In the genomic region with DNA sequence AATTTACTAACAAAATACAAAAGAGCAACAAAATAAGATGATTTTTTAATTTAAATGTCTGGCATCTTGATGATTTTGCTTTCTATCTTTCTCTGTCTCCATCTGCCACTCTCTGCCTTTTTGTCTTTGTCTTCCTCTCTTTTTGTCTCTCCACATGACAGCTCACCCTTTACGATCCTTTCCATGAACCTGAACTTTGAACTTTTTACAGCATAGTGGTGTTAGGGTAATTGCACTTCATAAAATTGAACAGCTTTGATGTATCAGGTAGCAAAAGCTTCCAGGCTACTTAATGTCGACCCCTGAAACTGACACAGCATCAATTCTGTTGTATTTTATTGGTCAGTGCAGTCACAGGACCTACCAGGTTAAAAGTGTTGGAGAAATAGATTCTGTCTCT, we compare ENCODE assay signal across 22 cellular contexts.
"Had no signal": no experiment of that assay in that cellular context is flagged by ENCODE, and none has a peak within 500 bp of the region (broad histone marks: within the 10 kb centered on the region; RNA-seq: fewer than 3 reads in every experiment).

No MANE protein-coding gene starts in this region.

- H3K4me3 ChIP-seq: ascending aorta, cardiac muscle cell had no signal

- H3K36me3 ChIP-seq: ascending aorta, cardiac muscle cell had no signal

- H3K4me1 ChIP-seq: ascending aorta had no signal

- DNase-seq: activated CD4-positive, alpha-beta T cell treated with anti-CD3 and anti-CD28 coated beads, Interleukin-2, amount 10 ng/mL, durations not matched to agents 24 days and 14 days; activated CD4-positive, alpha-beta T cell treated with anti-CD3 and anti-CD28 coated beads, Interleukin-2, amount 50 U/mL, for 4 hours; activated CD8-positive, alpha-beta T cell treated with anti-CD3 and anti-CD28 coated beads for 36 hours; activated effector memory CD4-positive, alpha-beta T cell treated with anti-CD3 and anti-CD28 coated beads, Interleukin-2, amount 50 U/mL, for 16 hours; activated naive CD4-positive, alpha-beta T cell treated with Interleukin-2 at 50 U/mL for 16 hours; activated naive CD8-positive, alpha-beta T cell treated with anti-CD3 and anti-CD28 coated beads, Interleukin-2, amount 10 ng/mL, durations not matched to agents 7 days and 5 days; activated T-cell treated with anti-CD3 and anti-CD28 coated beads, Interleukin-2, amount 50 U/mL, for 1 hour; activated T-cell treated with anti-CD3 and anti-CD28 coated beads, Interleukin-2, amount 50 U/mL, for 72 hours; amygdala; NCI-H1092 treated with DMSO at 0.1 percent for 48 hours; NCI-H1417; NCI-H187 treated with DMSO at 0.1 percent for 48 hours; NCI-H2081; NCI-H2171 treated with DMSO at 0.1 percent for 48 hours; NCI-H2227 treated with DMSO at 0.1 percent for 48 hours; NCI-H446; NCI-H524; OCI-M1; Right ventricle myocardium superior had no signal

- ATAC-seq: activated CD8-positive, alpha-beta T cell treated with anti-CD3 and anti-CD28 coated beads for 36 hours; activated T-cell treated with anti-CD3 and anti-CD28 coated beads, Interleukin-2, amount 50 U/mL, for 72 hours; activated T-helper 17 cell treated with anti-CD3 and anti-CD28 coated beads, Interleukin-2, amount 50 U/mL, for 72 hours had no signal

- H3K9me3 ChIP-seq: ascending aorta had no signal
